ENCODE assay signal across 15 cellular contexts in the genomic region with DNA sequence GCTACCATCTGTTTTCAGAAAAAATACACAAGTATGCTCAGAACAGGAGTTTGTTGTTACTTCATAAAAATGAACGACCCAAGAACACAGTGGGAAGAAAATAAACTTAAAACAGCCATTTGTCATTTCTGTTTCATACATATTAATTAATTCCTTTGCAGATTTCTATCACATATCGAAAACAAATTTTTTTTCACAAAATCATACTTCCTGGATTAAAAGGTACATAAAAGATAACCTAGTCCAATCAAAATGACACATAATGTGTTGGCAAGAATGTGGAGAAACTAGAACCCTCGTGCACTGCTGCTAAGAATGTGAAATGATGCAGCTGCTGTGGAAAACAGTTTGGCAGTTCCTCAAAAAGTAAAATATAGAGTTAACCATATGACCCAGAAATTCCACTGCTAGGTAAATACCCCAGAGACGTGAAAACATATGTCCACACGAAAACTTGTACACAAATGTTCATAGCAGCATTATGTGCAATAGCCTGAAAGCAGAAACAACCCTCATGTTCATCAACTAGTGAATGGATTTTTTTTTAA. TPM values are rescaled to one million over a fixed set of nuclear protein-coding genes. Genes with fewer than 3 reads are reported as not detected.
DNase-seq lines count a peak whose midpoint lies in the region; ATAC-seq, FAIRE-seq and TF ChIP-seq lines count a peak whose summit lies in the region.
"Had no signal": no experiment of that assay in that cellular context is flagged by ENCODE, and none has a peak within 500 bp of the region (broad histone marks: within the 10 kb centered on the region; RNA-seq: fewer than 3 reads in every experiment).

No MANE protein-coding gene starts in this region.

- H3K27ac ChIP-seq in A673 (ENCODE audit: low read depth, low read length, poor library complexity, severe bottlenecking), result peak overlapping the region; percentile 88
- H3K27ac ChIP-seq in body of pancreas, result peak overlapping the region; percentile 42 to 71 (median 61)
- H3K27ac ChIP-seq in keratinocyte (ENCODE audit: control insufficient read depth, insufficient read depth, low read length), result peak overlapping the region; percentile 51

- H3K9me3 ChIP-seq in A673 (ENCODE audit: low read depth, low read length, poor library complexity, severe bottlenecking) (no peaks in the 10 kb centered on the region), body of pancreas (no peaks in the 10 kb centered on the region), keratinocyte (ENCODE audit: control insufficient read depth, low read depth, low read length) (no peaks in the 10 kb centered on the region)
- H3K9me3 ChIP-seq: SJSA1, uterus had no signal

- peaks cover 12% of the 10 kb centered on the region for H3K9me1 ChIP-seq in keratinocyte (ENCODE audit: control insufficient read depth, extremely low read depth, insufficient read depth, low read length)

- H2AFZ ChIP-seq in keratinocyte (ENCODE audit: control insufficient read depth, low read length), result no peak overlapping the region

- BruUV-seq in A673 (replicated peaks; lab: Mats Ljungman, UMichigan), result TSS peak; percentile 83

- H3K4me1 ChIP-seq in A673 (ENCODE audit: insufficient read depth, low read length, poor library complexity, severe bottlenecking), result peaks cover 95% of the 10 kb centered on the region
- peaks cover 94% of the 10 kb centered on the region for H3K4me1 ChIP-seq in body of pancreas
- peaks cover 43% of the 10 kb centered on the region for H3K4me1 ChIP-seq in keratinocyte (ENCODE audit: control insufficient read depth, extremely low read depth, insufficient read depth, low read length)

- peak; percentile 24 for ATAC-seq in body of pancreas
- ATAC-seq in GM18907 (IDR thresholded peaks at IDR 0.05; ENCODE audit: unreplicated experiment), result no peak
- ATAC-seq in GM18868 (IDR thresholded peaks at IDR 0.05; ENCODE audit: unreplicated experiment), result no peak
- ATAC-seq: activated CD4-positive, CD25-positive, alpha-beta regulatory T cell treated with anti-CD3 and anti-CD28 coated beads, Interleukin-2, amount 50 U/mL, for 24 hours had no signal

- 7 to 8% methylated on average over 5 of the region's 5 CpGs for WGBS in body of pancreas, 2 donors

- H3K79me2 ChIP-seq in keratinocyte (ENCODE audit: control insufficient read depth, insufficient read depth, low read length), result peaks cover 97% of the 10 kb centered on the region

- DNase-seq in A673 (ENCODE audit: low spot score) (peak; percentile 54), LHCN-M2 (ENCODE audit: low read depth) (peak; percentile 92), body of pancreas (peak in 1 of 4 donors; percentile 46), keratinocyte (ENCODE audit: low read depth, low spot score) (no peak), Ammon's horn (ENCODE audit: low spot score) (no peak)
- no peak for DNase-seq in activated CD8-positive, alpha-beta memory T cell treated with anti-CD3 and anti-CD28 coated beads, Interleukin-2, amount 50 U/mL, for 48 hours
- DNase-seq: islet precursor cell; NCI-H1105; stimulated activated CD8-positive, alpha-beta memory T cell treated with anti-CD3 and anti-CD28 coated beads, Interleukin-4, amount 100 ng/mL, for 48 hours; uterus had no signal

- FAIRE-seq in keratinocyte (lab: Jason Lieb, UNC), result no peak
- FAIRE-seq: G401.6 had no signal

- no peak overlapping the region for H3K9ac ChIP-seq in keratinocyte (ENCODE audit: control insufficient read depth, extremely low read depth, insufficient read depth, low read length)

- CTCF ChIA-PET in A673 (lab: Charles Lee), result no interaction called here

- H3K4me3 ChIP-seq in A673 (ENCODE audit: low read depth, low read length, poor library complexity, severe bottlenecking) (peak overlapping the region; percentile 18), body of pancreas (no peak overlapping the region), keratinocyte (ENCODE audit: control insufficient read depth in 2 of 3, extremely low read depth in 1 of 3, insufficient read depth in 2 of 3, low read depth in 1 of 3, low read length in 3 of 3) (no peak overlapping the region)
- H3K4me3 ChIP-seq: SJSA1, uterus had no signal

- H4K20me1 ChIP-seq in keratinocyte (ENCODE audit: control insufficient read depth, extremely low read depth, insufficient read depth, low read length), result peaks cover 52% of the 10 kb centered on the region

- dilution Hi-C loops in keratinocyte (cut with MboI; ENCODE audit: extremely low pct_ligation_motif_present, low sequenced_read_pairs), result no loop called here

- H3K27me3 ChIP-seq in A673 (replicated peaks; ENCODE audit: insufficient read depth, low read depth, low read length, poor library complexity) (no peaks in the 10 kb centered on the region), body of pancreas (no peaks in the 10 kb centered on the region), keratinocyte (ENCODE audit: control insufficient read depth, extremely low read depth, insufficient read depth, low read length) (no peaks in the 10 kb centered on the region)
- H3K27me3 ChIP-seq: SJSA1, uterus had no signal

- TF ChIP-seq CTCF in A673 (conservative IDR thresholded peaks at IDR 0.05; ENCODE audit: low read depth, low read length), result no peak
- TF ChIP-seq CTCF in body of pancreas (IDR thresholded peaks at IDR 0.05), result no peak
- TF ChIP-seq CTCF in keratinocyte (optimal IDR thresholded peaks at IDR 0.05 in 1 of 3, IDR thresholded peaks at IDR 0.05 in 1 of 3, conservative IDR thresholded peaks at IDR 0.05 in 1 of 3; ENCODE audit: extremely low read depth in 1 of 3, insufficient read depth in 2 of 3, low read length in 3 of 3), result no peak

- H3K36me3 ChIP-seq in A673 (ENCODE audit: insufficient read depth, low read length, poor library complexity, severe bottlenecking) (no peaks in the 10 kb centered on the region), body of pancreas (replicated peaks in 1 of 2; ENCODE audit: insufficient read depth in 1 of 2, low read depth in 2 of 2) (no peaks in the 10 kb centered on the region), keratinocyte (ENCODE audit: control insufficient read depth in 2 of 2, extremely low read depth in 1 of 2, insufficient read depth in 2 of 2, low read length in 2 of 2) (peaks cover 0 to 1% of the 10 kb centered on the region in 2 experiments)
- H3K36me3 ChIP-seq: SJSA1, uterus had no signal

- H3K4me2 ChIP-seq in keratinocyte (ENCODE audit: control insufficient read depth, extremely low read depth, insufficient read depth, low read depth, low read length), result peak overlapping the region; percentile 59

- no peak for TF ChIP-seq POLR2A in body of pancreas (IDR thresholded peaks at IDR 0.05)

- intact Hi-C loops in A673 (cut with micrococcal nuclease; ENCODE audit: unreplicated experiment) (loop anchor here (2.0 kb wide), 2 partner anchors 55 to 93 kb away; no protein-coding TSS in a partner anchor), body of pancreas (cut with DNase I) (no loop called here)

- POLR2A ChIA-PET in A673 (lab: Charles Lee; ENCODE audit: low non-redundant PET), result no interaction called here

RNA-seq across cellular contexts. Expression of a gene that starts 46.0 kb away (rescaled TPM):
- total RNA-seq in A673 (2021), result 194 and 202 TPM in 2 replicates
- total RNA-seq in LHCN-M2 (2014; rRNA removed), result 21.5 and 29.8 TPM in 2 replicates
- polyA plus RNA-seq in LHCN-M2 (2012), result 25.1 TPM
- total RNA-seq in body of pancreas, result 100 to 1,000 TPM in 1 of 2 donors, 10 to 100 TPM in 1; 35.8 to 162 TPM
- 16.1 to 22.5 TPM (median 22.0 TPM) in 3 replicates for polyA plus RNA-seq in keratinocyte
- polyA plus RNA-seq in keratinocyte (2011; ENCODE audit: low read depth), result 28.7 TPM
- polyA plus RNA-seq in keratinocyte (2011; cell fraction: cytosol; rRNA removed), result 20.3 and 20.9 TPM in 2 replicates
- polyA plus RNA-seq in keratinocyte (2011; cell fraction: nucleus; rRNA removed), result 53.3 and 53.4 TPM in 2 replicates
- 14.8 and 47.7 TPM in 2 replicates for polyA plus RNA-seq in keratinocyte (2012; ENCODE audit: low replicate concordance)
- polyA minus RNA-seq in keratinocyte, result 43.8 to 125 TPM (median 75.8 TPM) in 3 replicates
- polyA minus RNA-seq in keratinocyte (2011; cell fraction: cytosol; rRNA and poly(A)+ RNA removed), result 44.9 TPM
- polyA minus RNA-seq in keratinocyte (2011; cell fraction: nucleus; rRNA and poly(A)+ RNA removed), result 59.8 and 125 TPM in 2 replicates

Comparison
In these comparisons a context has a peak if more than half of its experiments do, and no peak if none do; other contexts are left out.
1. DNase-seq: peak in A673 (single experiment) and LHCN-M2 (single experiment); none in keratinocyte (single experiment), activated CD8-positive, alpha-beta memory T cell treated with anti-CD3 and anti-CD28 coated beads, Interleukin-2, amount 50 U/mL, for 48 hours (single experiment) and Ammon's horn (single experiment).
2. Peak in every context shown above with its lines, with median percentiles within 50 percentile points of each other: H3K27ac ChIP-seq.